ENCODE assay signal across 14 cellular contexts in the genomic region with DNA sequence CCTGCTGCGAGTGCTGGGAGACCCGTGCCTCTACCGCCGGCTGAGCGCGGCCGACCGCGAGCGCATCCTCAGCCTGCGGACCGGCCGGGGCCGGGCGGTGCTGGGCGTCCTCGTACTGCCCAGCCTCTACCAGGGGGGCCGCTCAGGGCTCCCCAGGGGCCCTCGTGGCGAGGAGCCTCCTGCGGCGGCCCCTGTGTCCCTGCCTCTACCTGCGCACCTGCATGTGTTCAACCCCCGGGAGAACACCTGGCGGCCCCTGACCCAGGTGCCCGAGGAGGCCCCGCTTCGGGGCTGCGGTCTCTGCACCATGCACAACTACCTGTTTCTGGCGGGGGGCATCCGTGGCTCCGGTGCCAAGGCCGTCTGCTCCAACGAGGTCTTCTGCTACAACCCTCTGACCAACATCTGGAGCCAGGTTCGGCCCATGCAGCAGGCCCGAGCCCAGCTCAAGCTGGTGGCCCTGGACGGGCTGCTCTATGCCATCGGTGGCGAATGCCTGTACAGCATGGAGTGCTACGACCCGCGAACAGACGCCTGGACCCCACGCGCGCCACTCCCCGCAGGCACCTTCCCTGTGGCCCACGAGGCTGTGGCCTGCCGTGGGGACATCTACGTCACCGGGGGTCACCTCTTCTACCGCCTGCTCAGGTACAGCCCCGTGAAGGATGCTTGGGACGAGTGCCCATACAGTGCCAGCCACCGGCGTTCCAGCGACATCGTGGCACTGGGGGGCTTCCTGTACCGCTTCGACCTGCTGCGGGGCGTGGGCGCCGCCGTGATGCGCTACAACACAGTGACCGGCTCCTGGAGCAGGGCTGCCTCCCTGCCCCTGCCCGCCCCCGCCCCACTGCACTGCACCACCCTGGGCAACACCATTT. TPM values are rescaled to one million over a fixed set of nuclear protein-coding genes. Genes with fewer than 3 reads are reported as not detected.
DNase-seq lines count a peak whose midpoint lies in the region; ATAC-seq and TF ChIP-seq lines count a peak whose summit lies in the region.
"Had no signal": no experiment of that assay in that cellular context is flagged by ENCODE, and none has a peak within 500 bp of the region (broad histone marks: within the 10 kb centered on the region; RNA-seq: fewer than 3 reads in every experiment).

No MANE protein-coding gene starts in this region.

- WGBS in heart right ventricle, 2 donors: 62 to 66% methylated on average over 69 of the region's 69 CpGs
- WGBS in mesenchymal stem cell: 93% methylated on average over 69 of the region's 69 CpGs
- WGBS in body of pancreas, 2 donors: 62 to 76% methylated on average over 11 to 57 of the region's 69 CpGs

- H2AK5ac ChIP-seq in mesenchymal stem cell (ENCODE audit: low read length, severe bottlenecking): no peak overlapping the region

- TF ChIP-seq CTCF in heart right ventricle (IDR thresholded peaks at IDR 0.05): no peak
- no peak for TF ChIP-seq CTCF in upper lobe of right lung (IDR thresholded peaks at IDR 0.05)
- no peak for TF ChIP-seq CTCF in body of pancreas (IDR thresholded peaks at IDR 0.05)

- no peak overlapping the region for H3K23ac ChIP-seq in mesenchymal stem cell (ENCODE audit: low read length in 2 of 2)

- H3K36me3 Mint-ChIP-seq in activated T-helper 1 cell treated with anti-CD3 and anti-CD28 coated beads, Interleukin-12 subunit alpha, Interleukin-12 subunit beta, Interleukin-2, Interleukin-4 antibody, amounts not matched to agents 30 ng/mL and 10 ng/mL and 1 ng/mL, durations not matched to agents 14 hours and 24 hours and 36 hours (ENCODE audit: low read depth): no peaks in the 10 kb centered on the region

- no peak for DNase-seq in heart right ventricle
- DNase-seq in cardiac septum (ENCODE audit: low spot score): no peak
- DNase-seq in activated T-helper 1 cell treated with anti-CD3 and anti-CD28 coated beads, Interleukin-12 subunit alpha, Interleukin-12 subunit beta, Interleukin-2, Interleukin-4 antibody, amounts not matched to agents 30 ng/mL and 10 ng/mL and 1 ng/mL, durations not matched to agents 14 hours and 24 hours and 36 hours (ENCODE audit: low spot score): no peak
- no peak for DNase-seq in mesenchymal stem cell
- no peak for DNase-seq in upper lobe of right lung
- no peak for DNase-seq in activated gamma-delta T cell treated with Interleukin-2 at 50 U/mL for 16 hours
- DNase-seq in body of pancreas: no peak
- no peak for DNase-seq in activated CD4-positive, alpha-beta T cell treated with anti-CD3 and anti-CD28 coated beads for 1 hour
- DNase-seq: adrenal gland; NCI-H1092 treated with DMSO at 0.1 percent for 48 hours; nucleus accumbens; stimulated activated CD4-positive, alpha-beta T cell treated with anti-CD3 and anti-CD28 coated beads, Interleukin-2, amount 100 ng/mL, for 48 hours; trophoblast cell had no signal

- intact Hi-C loops in heart right ventricle (cut with DNase I): no loop called here
- intact Hi-C loops in cardiac septum (cut with DNase I): no loop called here
- intact Hi-C loops in activated T-helper 1 cell treated with anti-CD3 and anti-CD28 coated beads, Interleukin-12 subunit alpha, Interleukin-12 subunit beta, Interleukin-2, Interleukin-4 antibody, amounts not matched to agents 30 ng/mL and 10 ng/mL and 1 ng/mL, durations not matched to agents 14 hours and 24 hours and 36 hours (cut with micrococcal nuclease): loop anchor here (1.0 kb wide), 2 partner anchors 10 to 13 kb away; partner anchors contain the start of gene SYCE3
- intact Hi-C loops in upper lobe of right lung (cut with DNase I): no loop called here
- intact Hi-C loops in body of pancreas (cut with DNase I): no loop called here

- H3K79me1 ChIP-seq in mesenchymal stem cell (replicated peaks; ENCODE audit: low read length, poor library complexity, severe bottlenecking): no peaks in the 10 kb centered on the region

- no peak overlapping the region for H3K9ac ChIP-seq in mesenchymal stem cell (ENCODE audit: low read length)

- no peak overlapping the region for H3K14ac ChIP-seq in mesenchymal stem cell (ENCODE audit: low read length in 2 of 2)

- H2BK15ac ChIP-seq in mesenchymal stem cell (ENCODE audit: low read depth, poor library complexity, severe bottlenecking): no peak overlapping the region

- H3K4me3 ChIP-seq in heart right ventricle (peak overlapping the region in 9 of 10 donors; percentile 9 to 53 (median 38)), mesenchymal stem cell (ENCODE audit: insufficient read depth in 1 of 2, low read depth in 1 of 2, low read length in 2 of 2) (no peak overlapping the region), upper lobe of right lung (peak overlapping the region; percentile 40), body of pancreas (no peak overlapping the region)

- H3K4me1 ChIP-seq in heart right ventricle: peaks cover 0 to 43% (median 18%) of the 10 kb centered on the region in 9 donors
- H3K4me1 ChIP-seq in mesenchymal stem cell (ENCODE audit: control insufficient read depth, insufficient read depth, low read depth, low read length): peaks cover 4% of the 10 kb centered on the region
- H3K4me1 ChIP-seq in upper lobe of right lung: peaks cover 21% of the 10 kb centered on the region
- peaks cover 16% of the 10 kb centered on the region for H3K4me1 ChIP-seq in body of pancreas

- peak overlapping the region in 1 of 10 donors; percentile 87 for H3K27ac ChIP-seq in heart right ventricle
- H3K27ac ChIP-seq in mesenchymal stem cell (ENCODE audit: low read length, poor library complexity, severe bottlenecking): no peak overlapping the region
- peak overlapping the region; percentile 36 for H3K27ac ChIP-seq in upper lobe of right lung
- no peak overlapping the region for H3K27ac ChIP-seq in body of pancreas
- H3K27ac ChIP-seq: adrenal gland, C4-2B had no signal

- peak in 3 of 8 donors; percentile 3 to 14 (median 12) for ATAC-seq in heart right ventricle
- no peak for ATAC-seq in upper lobe of right lung
- ATAC-seq in body of pancreas: no peak

- H3K36me3 ChIP-seq in heart right ventricle (no peaks in the 10 kb centered on the region), mesenchymal stem cell (ENCODE audit: control insufficient read depth in 1 of 2, insufficient read depth in 2 of 2, low read depth in 1 of 2, low read length in 2 of 2) (no peaks in the 10 kb centered on the region), upper lobe of right lung (no peaks in the 10 kb centered on the region), body of pancreas (replicated peaks in 1 of 2; ENCODE audit: insufficient read depth in 1 of 2, low read depth in 2 of 2) (no peaks in the 10 kb centered on the region)
- H3K36me3 ChIP-seq: adrenal gland had no signal

- peaks cover 0 to 71% (median 52%) of the 10 kb centered on the region in 7 donors for H3K27me3 ChIP-seq in heart right ventricle
- H3K27me3 ChIP-seq in mesenchymal stem cell (ENCODE audit: control insufficient read depth in 1 of 2, insufficient read depth in 1 of 2, low read length in 2 of 2): peaks cover 10 to 71% of the 10 kb centered on the region in 2 experiments
- H3K27me3 ChIP-seq in upper lobe of right lung: peaks cover 29% of the 10 kb centered on the region
- peaks cover 0 to 23% of the 10 kb centered on the region in 2 donors for H3K27me3 ChIP-seq in body of pancreas

- peaks cover 29% of the 10 kb centered on the region for H3K4me1 Mint-ChIP-seq in activated T-helper 1 cell treated with anti-CD3 and anti-CD28 coated beads, Interleukin-12 subunit alpha, Interleukin-12 subunit beta, Interleukin-2, Interleukin-4 antibody, amounts not matched to agents 30 ng/mL and 10 ng/mL and 1 ng/mL, durations not matched to agents 14 hours and 24 hours and 36 hours (ENCODE audit: low read depth)

- H3K27me3 Mint-ChIP-seq in activated T-helper 1 cell treated with anti-CD3 and anti-CD28 coated beads, Interleukin-12 subunit alpha, Interleukin-12 subunit beta, Interleukin-2, Interleukin-4 antibody, amounts not matched to agents 30 ng/mL and 10 ng/mL and 1 ng/mL, durations not matched to agents 14 hours and 24 hours and 36 hours (ENCODE audit: insufficient read depth): peaks cover 3% of the 10 kb centered on the region

- no peak overlapping the region for H2AFZ ChIP-seq in mesenchymal stem cell (ENCODE audit: low read depth, low read length)

- TF ChIP-seq POLR2A in body of pancreas (IDR thresholded peaks at IDR 0.05): no peak

- H2BK5ac ChIP-seq in mesenchymal stem cell (ENCODE audit: low read depth, low read length, poor library complexity, severe bottlenecking): no peak overlapping the region

- no peak overlapping the region for H3K4ac ChIP-seq in mesenchymal stem cell (ENCODE audit: low read depth in 1 of 2, low read length in 2 of 2)

- H3K9me3 Mint-ChIP-seq in activated T-helper 1 cell treated with anti-CD3 and anti-CD28 coated beads, Interleukin-12 subunit alpha, Interleukin-12 subunit beta, Interleukin-2, Interleukin-4 antibody, amounts not matched to agents 30 ng/mL and 10 ng/mL and 1 ng/mL, durations not matched to agents 14 hours and 24 hours and 36 hours: no peaks in the 10 kb centered on the region

- peak overlapping the region; percentile 53 for H4K91ac ChIP-seq in mesenchymal stem cell (ENCODE audit: low read length)

- H3K18ac ChIP-seq in mesenchymal stem cell (ENCODE audit: low read depth in 1 of 2, low read length in 2 of 2): no peak overlapping the region

- H2BK120ac ChIP-seq in mesenchymal stem cell (ENCODE audit: low read depth, low read length): no peak overlapping the region

- H3K9me3 ChIP-seq in heart right ventricle (no peaks in the 10 kb centered on the region), mesenchymal stem cell (ENCODE audit: control insufficient read depth, low read length) (no peaks in the 10 kb centered on the region), upper lobe of right lung (no peaks in the 10 kb centered on the region), body of pancreas (no peaks in the 10 kb centered on the region)
- H3K9me3 ChIP-seq: adrenal gland had no signal

- peak overlapping the region in 1 of 2 experiments; percentile 16 for H2BK12ac ChIP-seq in mesenchymal stem cell (ENCODE audit: low read length in 2 of 2)

- peak overlapping the region; percentile 83 for H3K27ac Mint-ChIP-seq in activated T-helper 1 cell treated with anti-CD3 and anti-CD28 coated beads, Interleukin-12 subunit alpha, Interleukin-12 subunit beta, Interleukin-2, Interleukin-4 antibody, amounts not matched to agents 30 ng/mL and 10 ng/mL and 1 ng/mL, durations not matched to agents 14 hours and 24 hours and 36 hours

- H3K4me2 ChIP-seq in mesenchymal stem cell (ENCODE audit: low read length, poor library complexity, severe bottlenecking): no peak overlapping the region

- H3K4me3 Mint-ChIP-seq in activated T-helper 1 cell treated with anti-CD3 and anti-CD28 coated beads, Interleukin-12 subunit alpha, Interleukin-12 subunit beta, Interleukin-2, Interleukin-4 antibody, amounts not matched to agents 30 ng/mL and 10 ng/mL and 1 ng/mL, durations not matched to agents 14 hours and 24 hours and 36 hours: peak overlapping the region; percentile 82

- H4K8ac ChIP-seq in mesenchymal stem cell (ENCODE audit: low read length): no peak overlapping the region

RNA-seq across cellular contexts. Expression of gene KLHDC7B, which starts 3.5 kb away (rescaled TPM):
- total RNA-seq in heart right ventricle (1 to 10 TPM in 1 of 10 donors, under 1 TPM in 3, not detected in 6; 0.11 to 1.3 (median 0.18) TPM), cardiac septum (0.08 TPM), upper lobe of right lung (0.69 TPM), body of pancreas (not detected)
- under 1 TPM in 1 of 2 donors, not detected in 1; 0.10 TPM for polyA plus RNA-seq in heart right ventricle
- total RNA-seq in activated T-helper 1 cell treated with anti-CD3 and anti-CD28 coated beads, Interleukin-12 subunit alpha, Interleukin-12 subunit beta, Interleukin-2, Interleukin-4 antibody, amounts not matched to agents 30 ng/mL and 10 ng/mL and 1 ng/mL, durations not matched to agents 14 hours and 24 hours and 36 hours: 5.5 TPM in 2 replicates
- 0.48 TPM for polyA plus RNA-seq in mesenchymal stem cell (2013, experiment 1 of 2)
- polyA plus RNA-seq in mesenchymal stem cell (2013, experiment 2 of 2): 0.51 TPM

RNA-seq across cellular contexts. Expression of gene SYCE3, which starts 13.6 kb away (rescaled TPM):
- total RNA-seq in heart right ventricle: under 1 TPM in 2 of 10 donors, not detected in 8; 0.74 to 0.90 TPM
- not detected for polyA plus RNA-seq in heart right ventricle
- total RNA-seq in cardiac septum: not detected
- 0.83 TPM in 1 of 2 replicates, not detected in the other for total RNA-seq in activated T-helper 1 cell treated with anti-CD3 and anti-CD28 coated beads, Interleukin-12 subunit alpha, Interleukin-12 subunit beta, Interleukin-2, Interleukin-4 antibody, amounts not matched to agents 30 ng/mL and 10 ng/mL and 1 ng/mL, durations not matched to agents 14 hours and 24 hours and 36 hours
- polyA plus RNA-seq in mesenchymal stem cell (2013, experiment 1 of 2): 0.37 TPM
- 0.37 TPM for polyA plus RNA-seq in mesenchymal stem cell (2013, experiment 2 of 2)
- total RNA-seq in upper lobe of right lung: not detected
- total RNA-seq in body of pancreas: not detected

RNA-seq across cellular contexts. Expression of gene TYMP, which starts 19.3 kb away (rescaled TPM):
- total RNA-seq in heart right ventricle (100 to 1,000 TPM in 1 of 10 donors, 10 to 100 TPM in 7, 1 to 10 TPM in 2; 8.4 to 113 (median 12.6) TPM), cardiac septum (18.3 TPM), upper lobe of right lung (122 TPM), body of pancreas (10 to 100 TPM; 29.8 to 65.3 TPM)
- 10 to 100 TPM; 23.3 to 65.3 TPM for polyA plus RNA-seq in heart right ventricle
- total RNA-seq in activated T-helper 1 cell treated with anti-CD3 and anti-CD28 coated beads, Interleukin-12 subunit alpha, Interleukin-12 subunit beta, Interleukin-2, Interleukin-4 antibody, amounts not matched to agents 30 ng/mL and 10 ng/mL and 1 ng/mL, durations not matched to agents 14 hours and 24 hours and 36 hours: 57.2 and 59.9 TPM in 2 replicates
- 18.0 TPM for polyA plus RNA-seq in mesenchymal stem cell (2013, experiment 1 of 2)
- 17.4 TPM for polyA plus RNA-seq in mesenchymal stem cell (2013, experiment 2 of 2)

RNA-seq across cellular contexts. Expression of gene SCO2, which starts 23.8 kb away (rescaled TPM):
- total RNA-seq in heart right ventricle (1 to 10 TPM in 2 of 10 donors, under 1 TPM in 2, not detected in 6; 0.57 to 2.8 (median 0.92) TPM), cardiac septum (2.4 TPM), upper lobe of right lung (3.1 TPM), body of pancreas (1 to 10 TPM in 1 of 2 donors, not detected in 1; 1.6 TPM)
- 1 to 10 TPM in 1 of 2 donors, not detected in 1; 2.0 TPM for polyA plus RNA-seq in heart right ventricle
- total RNA-seq in activated T-helper 1 cell treated with anti-CD3 and anti-CD28 coated beads, Interleukin-12 subunit alpha, Interleukin-12 subunit beta, Interleukin-2, Interleukin-4 antibody, amounts not matched to agents 30 ng/mL and 10 ng/mL and 1 ng/mL, durations not matched to agents 14 hours and 24 hours and 36 hours: 8.7 and 14.8 TPM in 2 replicates
- 0.41 TPM for polyA plus RNA-seq in mesenchymal stem cell (2013, experiment 1 of 2)
- 0.84 TPM for polyA plus RNA-seq in mesenchymal stem cell (2013, experiment 2 of 2)

RNA-seq across cellular contexts. Expression of gene CPT1B, which starts 29.1 kb away (rescaled TPM):
- 100 to 1,000 TPM; 135 to 487 (median 415) TPM for total RNA-seq in heart right ventricle
- 100 to 1,000 TPM in 1 of 2 donors, 10 to 100 TPM in 1; 61.2 to 351 TPM for polyA plus RNA-seq in heart right ventricle
- total RNA-seq in cardiac septum: 253 TPM
- total RNA-seq in activated T-helper 1 cell treated with anti-CD3 and anti-CD28 coated beads, Interleukin-12 subunit alpha, Interleukin-12 subunit beta, Interleukin-2, Interleukin-4 antibody, amounts not matched to agents 30 ng/mL and 10 ng/mL and 1 ng/mL, durations not matched to agents 14 hours and 24 hours and 36 hours: 65.6 and 68.2 TPM in 2 replicates
- 8.8 TPM for polyA plus RNA-seq in mesenchymal stem cell (2013, experiment 1 of 2)
- 8.1 TPM for polyA plus RNA-seq in mesenchymal stem cell (2013, experiment 2 of 2)
- 12.7 TPM for total RNA-seq in upper lobe of right lung
- 10 to 100 TPM in 1 of 2 donors, 1 to 10 TPM in 1; 8.3 to 34.9 TPM for total RNA-seq in body of pancreas

Comparison
In these comparisons a context has a peak if more than half of its experiments do, and no peak if none do; other contexts are left out.
1. H3K4me3 ChIP-seq: peak in heart right ventricle (9 of 10) and upper lobe of right lung (single experiment); none in mesenchymal stem cell (0 of 2) and body of pancreas (0 of 2).